Comparison of ENCODE assay signal across 24 cellular contexts in the genomic region with DNA sequence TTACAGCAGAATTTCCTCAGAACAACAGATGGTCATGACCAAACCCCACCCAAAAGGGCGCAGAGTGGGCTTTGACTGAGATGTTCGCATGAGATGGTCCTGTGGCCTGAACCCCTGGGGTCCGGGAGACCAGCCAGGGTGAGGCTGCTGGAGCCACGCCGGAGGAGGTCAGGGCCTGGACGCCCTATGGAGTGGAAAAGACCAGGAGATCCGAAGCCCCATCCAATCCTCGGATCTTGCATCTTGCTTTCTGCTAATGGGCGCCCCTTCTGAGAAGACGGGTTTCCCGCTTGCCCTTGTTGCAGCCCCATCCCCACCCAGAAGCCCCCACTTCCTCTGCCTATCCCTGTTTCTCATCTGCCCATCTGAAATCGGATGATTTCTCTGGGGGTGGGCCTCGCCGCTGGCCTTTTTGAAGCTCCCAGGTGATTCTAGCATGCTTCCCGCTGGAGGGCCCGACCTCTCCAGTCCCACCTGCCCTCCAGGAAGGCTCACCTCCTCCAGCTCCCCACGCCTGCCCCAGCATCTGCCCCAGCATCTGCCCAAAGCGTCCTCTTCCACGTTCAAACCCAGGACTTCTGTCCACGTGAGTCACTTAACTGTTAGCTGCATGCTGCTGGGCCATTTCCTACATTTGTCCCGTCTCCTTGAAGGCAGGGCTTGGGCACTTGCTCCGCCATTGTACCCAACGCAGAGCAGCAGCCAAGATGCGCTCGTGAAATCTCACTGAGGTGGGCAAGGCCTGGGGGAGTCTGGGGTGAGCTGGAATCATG. TPM values are rescaled to one million over a fixed set of nuclear protein-coding genes. Genes with fewer than 3 reads are reported as not detected.
"Had no signal": no experiment of that assay in that cellular context is flagged by ENCODE, and none has a peak within 500 bp of the region (broad histone marks: within the 10 kb centered on the region; RNA-seq: fewer than 3 reads in every experiment).

No MANE protein-coding gene starts in this region.

- H3K9me3 ChIP-seq: esophagus squamous epithelium, gastrocnemius medialis, lower lobe of right lung, suprapubic skin, transverse colon, vagina had no signal

- H3K27me3 ChIP-seq: esophagus squamous epithelium, gastrocnemius medialis, suprapubic skin, transverse colon, vagina had no signal

- H3K4me1 ChIP-seq: esophagus squamous epithelium, gastrocnemius medialis, lower lobe of right lung, suprapubic skin, vagina had no signal

- H3K4me3 ChIP-seq: esophagus squamous epithelium, gastrocnemius medialis, lower lobe of right lung, suprapubic skin, transverse colon, vagina had no signal

- DNase-seq: activated CD4-positive, alpha-beta T cell treated with anti-CD3 and anti-CD28 coated beads, Interleukin-2, amount 10 ng/mL, durations not matched to agents 7 days and 5 days; activated CD8-positive, alpha-beta memory T cell treated with anti-CD3 and anti-CD28 coated beads, Interleukin-2, amount 10 ng/mL, durations not matched to agents 7 days and 5 days; activated CD8-positive, alpha-beta T cell treated with anti-CD3 and anti-CD28 coated beads for 36 hours; activated T-cell treated with anti-CD3 and anti-CD28 coated beads for 4 hours; aorta; central memory CD4-positive, alpha-beta T cell; esophagus squamous epithelium; gastrocnemius medialis; lower lobe of right lung; mesendoderm; naive B cell; occipital lobe; retina; stimulated activated CD4-positive, alpha-beta T cell treated with anti-CD3 and anti-CD28 coated beads, Interleukin-12 subunit alpha, Interleukin-12 subunit beta, amount 100 ng/mL, for 4 hours; stimulated activated CD4-positive, alpha-beta T cell treated with anti-CD3 and anti-CD28 coated beads, Interleukin-4, amount 100 ng/mL, for 4 hours; stimulated activated naive CD8-positive, alpha-beta T cell treated with anti-CD3 and anti-CD28 coated beads, Interleukin-15, Interleukin-2, amounts not matched to agents 100 U/mL and 50 U/mL, for 24 hours; T-cell; transverse colon had no signal

- H3K27ac ChIP-seq: esophagus squamous epithelium, gastrocnemius medialis, lower lobe of right lung, suprapubic skin, transverse colon, vagina, VCaP had no signal

- ATAC-seq: activated CD4-positive, CD25-positive, alpha-beta regulatory T cell treated with anti-CD3 and anti-CD28 coated beads, Interleukin-2, amount 50 U/mL, for 24 hours; activated CD8-positive, alpha-beta memory T cell treated with anti-CD3 and anti-CD28 coated beads, Interleukin-2, amount 10 ng/mL, durations not matched to agents 7 days and 5 days; activated CD8-positive, alpha-beta T cell treated with anti-CD3 and anti-CD28 coated beads for 36 hours; activated naive CD4-positive, alpha-beta T cell treated with anti-CD3 and anti-CD28 coated beads, Interleukin-2, amount 50 U/mL, for 72 hours; gastrocnemius medialis; lower lobe of right lung; stimulated activated naive CD8-positive, alpha-beta T cell treated with anti-CD3 and anti-CD28 coated beads, Interleukin-15, Interleukin-2, amounts not matched to agents 100 U/mL and 50 U/mL, for 24 hours; T-cell had no signal

RNA-seq across cellular contexts. Expression of gene CNDP1, which starts 4.3 kb away (rescaled TPM):
- total RNA-seq: activated CD4-positive, alpha-beta T cell treated with anti-CD3 and anti-CD28 coated beads, Interleukin-2, amount 10 ng/mL, durations not matched to agents 7 days and 5 days; activated CD8-positive, alpha-beta T cell treated with anti-CD3 and anti-CD28 coated beads for 36 hours; activated T-helper 1 cell treated with anti-CD3 and anti-CD28 coated beads, Interleukin-12 subunit alpha, Interleukin-12 subunit beta, Interleukin-2, Interleukin-4 antibody, amounts not matched to agents 30 ng/mL and 10 ng/mL and 1 ng/mL, durations not matched to agents 14 hours and 24 hours and 36 hours; esophagus squamous epithelium; gastrocnemius medialis; lower lobe of right lung; transverse colon had no signal
